10 cellular contexts compared by ENCODE assay signal in genomic region chr9:89359636-89360315, GRCh38. TPM values are rescaled to one million over a fixed set of nuclear protein-coding genes. Genes with fewer than 3 reads are reported as not detected.
DNase-seq lines count a peak whose midpoint lies in the region; ATAC-seq and TF ChIP-seq lines count a peak whose summit lies in the region.
"Had no signal": no experiment of that assay in that cellular context is flagged by ENCODE, and none has a peak within 500 bp of the region (broad histone marks: within the 10 kb centered on the region; RNA-seq: fewer than 3 reads in every experiment).

No MANE protein-coding gene starts in this region.

- H3K14ac ChIP-seq in trophoblast cell (ENCODE audit: low read length): no peak overlapping the region

- CTCF ChIA-PET in HEK293T (lab: Yijun Ruan, JAX): no interaction called here

- no peak overlapping the region for H4K91ac ChIP-seq in trophoblast cell (ENCODE audit: low read depth, low read length)

- H3K4me3 ChIP-seq in trophoblast cell (ENCODE audit: low read depth, low read length): peak overlapping the region; percentile 4
- H3K4me3 ChIP-seq: gastroesophageal sphincter had no signal

- peaks cover 0 to 2% of the 10 kb centered on the region in 2 experiments for H3K4me1 ChIP-seq in trophoblast cell (ENCODE audit: control insufficient read depth in 1 of 2, insufficient read depth in 2 of 2, low read length in 2 of 2)

- H3K23ac ChIP-seq in trophoblast cell (ENCODE audit: low read length): no peak overlapping the region

- H2BK120ac ChIP-seq in trophoblast cell (ENCODE audit: insufficient read depth, low read length, poor library complexity): no peak overlapping the region

- H2AFZ ChIP-seq in trophoblast cell (ENCODE audit: insufficient read depth, low read length, poor library complexity): no peak overlapping the region

- WGBS in trophoblast cell (ENCODE audit: extremely low coverage, insufficient coverage, insufficient read length): no CpG with 5 or more reads among the region's 8 CpGs

- no peak overlapping the region for H2BK5ac ChIP-seq in trophoblast cell (ENCODE audit: low read depth, low read length, poor library complexity)

- H3K18ac ChIP-seq in trophoblast cell (ENCODE audit: low read length): no peak overlapping the region

- no peaks in the 10 kb centered on the region for H3K79me1 ChIP-seq in trophoblast cell (ENCODE audit: low read length)

- no peak overlapping the region for H2BK12ac ChIP-seq in trophoblast cell (ENCODE audit: low read length)

- H3K9ac ChIP-seq in trophoblast cell (ENCODE audit: low read length): no peak overlapping the region

- DNase-seq in ELR (ENCODE audit: low read depth): peak; percentile 11
- peak; percentile 92 for DNase-seq in NCI-H446 treated with DMSO at 0.1 percent for 48 hours (lab: John Stamatoyannopoulos, UW)
- peak; percentile 41 for DNase-seq in dermis blood vessel endothelial cell
- DNase-seq in trophoblast cell: no peak
- DNase-seq in HEK293T (ENCODE audit: extremely low spot score): no peak
- no peak for DNase-seq in stimulated activated CD4-positive, alpha-beta T cell treated with anti-CD3 and anti-CD28 coated beads, Interleukin-12 subunit alpha, Interleukin-12 subunit beta, amount 100 ng/mL, for 4 hours
- DNase-seq in foreskin melanocyte: no peak
- DNase-seq: NCI-H2171 had no signal

- no peak overlapping the region for H4K8ac ChIP-seq in trophoblast cell (ENCODE audit: low read depth, low read length)

- H3K4me2 ChIP-seq in trophoblast cell (ENCODE audit: low read length): no peak overlapping the region

- H3K36me3 ChIP-seq in trophoblast cell (ENCODE audit: control insufficient read depth in 1 of 2, insufficient read depth in 2 of 2, low read length in 2 of 2): peaks cover 44 to 64% of the 10 kb centered on the region in 2 experiments

- no peak for ATAC-seq in GM19452 (IDR thresholded peaks at IDR 0.05; ENCODE audit: unreplicated experiment)
- ATAC-seq: gastroesophageal sphincter had no signal

- no peak overlapping the region for H3K4ac ChIP-seq in trophoblast cell (ENCODE audit: low read depth, low read length)

- POLR2A ChIA-PET in HEK293T (lab: Yijun Ruan, JAX): no interaction called here

- no peak overlapping the region for H4K12ac ChIP-seq in trophoblast cell (ENCODE audit: low read depth, low read length)

- H3K9me3 ChIP-seq in trophoblast cell (ENCODE audit: insufficient read depth, low read depth, low read length): peaks cover 6% of the 10 kb centered on the region
- H3K9me3 ChIP-seq: gastroesophageal sphincter had no signal

- H3K79me2 ChIP-seq in trophoblast cell (ENCODE audit: control insufficient read depth, insufficient read depth, low read length, poor library complexity): no peaks in the 10 kb centered on the region

- no peak overlapping the region for H3K27ac ChIP-seq in trophoblast cell (ENCODE audit: low read depth, low read length)

- H3K27me3 ChIP-seq in trophoblast cell (ENCODE audit: insufficient read depth, low read length): no peaks in the 10 kb centered on the region
- H3K27me3 ChIP-seq: gastroesophageal sphincter had no signal

- no peak overlapping the region for H2AK5ac ChIP-seq in trophoblast cell (ENCODE audit: low read length)

TF ChIP-seq in HEK293T, 16 proteins besides CTCF, POLR2A, EP300 and RAD21:
- no peak for TF ChIP-seq NFRKB (IDR thresholded peaks at IDR 0.05)
- TF ChIP-seq BHLHE40 (IDR thresholded peaks at IDR 0.05; ENCODE audit: borderline replicate concordance): no peak
- no peak for TF ChIP-seq ZNF384 (IDR thresholded peaks at IDR 0.05)
- TF ChIP-seq HDGF (IDR thresholded peaks at IDR 0.05; ENCODE audit: borderline replicate concordance): no peak
- TF ChIP-seq TARDBP (IDR thresholded peaks at IDR 0.05): no peak
- TF ChIP-seq ARNT (IDR thresholded peaks at IDR 0.05): no peak
- no peak for TF ChIP-seq CTBP1 (IDR thresholded peaks at IDR 0.05; ENCODE audit: borderline replicate concordance)
- no peak for TF ChIP-seq LEF1 (IDR thresholded peaks at IDR 0.05; ENCODE audit: borderline replicate concordance)
- no peak for TF ChIP-seq FOXK2 (IDR thresholded peaks at IDR 0.05)
- TF ChIP-seq ELF4 (IDR thresholded peaks at IDR 0.05): no peak
- TF ChIP-seq FOXM1 (IDR thresholded peaks at IDR 0.05; ENCODE audit: borderline replicate concordance): no peak
- no peak for TF ChIP-seq FOXA1 (IDR thresholded peaks at IDR 0.05)
- no peak for TF ChIP-seq SP1 (IDR thresholded peaks at IDR 0.05)

RNA-seq across cellular contexts. Expression of gene SECISBP2, which starts 41.5 kb away (rescaled TPM):
- total RNA-seq in dermis blood vessel endothelial cell: 30.0 and 30.1 TPM in 2 replicates
- polyA plus RNA-seq in trophoblast cell (2013): 32.7 and 32.9 TPM in 2 replicates

RNA-seq across cellular contexts. Expression of gene CKS2, which starts 48.8 kb away (rescaled TPM):
- 115 and 161 TPM in 2 replicates for total RNA-seq in dermis blood vessel endothelial cell
- polyA plus RNA-seq in trophoblast cell (2013): 352 and 395 TPM in 2 replicates

Comparison
In these comparisons a context has a peak if more than half of its experiments do, and no peak if none do; other contexts are left out.
1. DNase-seq: peak in ELR (single experiment), NCI-H446 treated with DMSO at 0.1 percent for 48 hours (single experiment) and dermis blood vessel endothelial cell (single experiment); none in trophoblast cell (0 of 2), HEK293T (single experiment), stimulated activated CD4-positive, alpha-beta T cell treated with anti-CD3 and anti-CD28 coated beads, Interleukin-12 subunit alpha, Interleukin-12 subunit beta, amount 100 ng/mL, for 4 hours (single experiment) and foreskin melanocyte (single experiment).